In the genomic region with DNA sequence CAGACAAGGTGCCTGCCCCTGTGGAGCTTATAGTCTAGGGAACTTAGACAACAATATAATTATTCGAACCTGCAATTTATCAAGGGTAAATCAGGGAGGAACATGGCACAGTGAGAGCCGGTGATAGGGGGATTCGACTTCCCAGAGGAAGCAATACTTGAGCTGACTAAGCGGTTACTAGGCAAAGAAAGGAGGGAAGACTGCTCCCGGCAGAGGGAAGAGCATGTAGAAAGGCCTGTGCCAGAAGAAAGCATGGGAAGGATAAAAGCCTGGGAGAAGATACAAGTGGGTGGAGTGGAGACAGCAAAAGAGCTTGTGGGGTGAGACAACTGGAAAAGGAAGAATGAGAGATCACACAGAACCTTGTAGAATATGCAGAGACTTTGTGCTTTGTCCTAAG, we compare ENCODE assay signal across 19 cellular contexts.
DNase-seq lines count a peak whose midpoint lies in the region; ATAC-seq and TF ChIP-seq lines count a peak whose summit lies in the region.
"Had no signal": no experiment of that assay in that cellular context is flagged by ENCODE, and none has a peak within 500 bp of the region (broad histone marks: within the 10 kb centered on the region; RNA-seq: fewer than 3 reads in every experiment).

No MANE protein-coding gene starts in this region.

- H3K9me2 ChIP-seq in SK-N-SH: no peaks in the 10 kb centered on the region

- ATAC-seq in SK-N-SH treated with all-trans-retinoic acid at 6 μM for 48 hours: no peak
- no peak for ATAC-seq in GM19023 (IDR thresholded peaks at IDR 0.05; ENCODE audit: unreplicated experiment)
- ATAC-seq in HG03135 (IDR thresholded peaks at IDR 0.05; ENCODE audit: unreplicated experiment): no peak
- no peak for ATAC-seq in HG03378 (IDR thresholded peaks at IDR 0.05; ENCODE audit: unreplicated experiment)

- no peak for TF ChIP-seq RAD21 in SK-N-SH (IDR thresholded peaks at IDR 0.05; ENCODE audit: low read length)

- H3K36me3 ChIP-seq in SK-N-SH (replicated peaks in 1 of 2; ENCODE audit: control insufficient read depth in 1 of 2, insufficient read depth in 2 of 2, low read length in 1 of 2) (peaks cover 9 to 13% of the 10 kb centered on the region in 2 experiments), adipocyte (ENCODE audit: control insufficient read depth, insufficient read depth, low read length, severe bottlenecking) (no peaks in the 10 kb centered on the region), smooth muscle cell (ENCODE audit: low read depth) (no peaks in the 10 kb centered on the region)
- H3K36me3 ChIP-seq: BE2C had no signal

- H3K4me2 ChIP-seq in SK-N-SH: no peak overlapping the region
- H3K4me2 ChIP-seq in smooth muscle cell: no peak overlapping the region

- WGBS in SK-N-SH (ENCODE audit: low lambda C conversion rate): 94% methylated on average over 5 of the region's 5 CpGs
- 69% methylated on average over 5 of the region's 5 CpGs for WGBS in smooth muscle cell (ENCODE audit: low lambda C conversion rate)

- no peak overlapping the region for H2AFZ ChIP-seq in SK-N-SH (ENCODE audit: low read depth)
- H2AFZ ChIP-seq in smooth muscle cell (ENCODE audit: low read depth): peak overlapping the region; percentile 47

- H3K79me2 ChIP-seq in SK-N-SH (ENCODE audit: insufficient read depth) (no peaks in the 10 kb centered on the region), smooth muscle cell (ENCODE audit: low read depth) (no peaks in the 10 kb centered on the region)

- TF ChIP-seq EP300 in SK-N-SH (IDR thresholded peaks at IDR 0.05; ENCODE audit: borderline replicate concordance in 1 of 2, low read depth in 1 of 2, low read length in 1 of 2): no peak

- H4K20me1 ChIP-seq in SK-N-SH (ENCODE audit: insufficient read depth): no peaks in the 10 kb centered on the region
- H4K20me1 ChIP-seq in smooth muscle cell (ENCODE audit: low read depth): no peaks in the 10 kb centered on the region

- H3K4me1 ChIP-seq in SK-N-SH (ENCODE audit: control insufficient read depth in 1 of 2, insufficient read depth in 2 of 2, low read depth in 1 of 2, low read length in 1 of 2) (peaks cover 7 to 23% of the 10 kb centered on the region in 2 experiments; a peak in 2 of 4 replicates), adipocyte (ENCODE audit: control insufficient read depth, insufficient read depth, low read length) (peaks cover 27% of the 10 kb centered on the region), smooth muscle cell (ENCODE audit: low read depth) (peaks cover 21% of the 10 kb centered on the region)
- H3K4me1 ChIP-seq: Caco-2 had no signal

- CTCF ChIA-PET in SK-N-SH (lab: Yijun Ruan, JAX): interaction anchor here (1.5 kb wide), 1 partner anchor 18 kb away, joined by 4 read pairs; no protein-coding TSS in a partner anchor

- H3K9me3 ChIP-seq in SK-N-SH (no peaks in the 10 kb centered on the region), adipocyte (ENCODE audit: control insufficient read depth, low read length) (no peaks in the 10 kb centered on the region), smooth muscle cell (replicated peaks; ENCODE audit: low read depth) (no peaks in the 10 kb centered on the region)
- H3K9me3 ChIP-seq: BE2C, Caco-2 had no signal

- H3K27ac ChIP-seq in SK-N-SH (ENCODE audit: low read depth in 2 of 2, low read length in 1 of 2) (peak overlapping the region in 1 of 2 experiments; percentile 91; a peak in 2 of 4 replicates), smooth muscle cell (ENCODE audit: low read depth) (no peak overlapping the region)

- H3K27me3 ChIP-seq in SK-N-SH (ENCODE audit: insufficient read depth): no peaks in the 10 kb centered on the region
- no peaks in the 10 kb centered on the region for H3K27me3 ChIP-seq in adipocyte (replicated peaks; ENCODE audit: control insufficient read depth, insufficient read depth, low read length)
- no peaks in the 10 kb centered on the region for H3K27me3 ChIP-seq in smooth muscle cell (ENCODE audit: low read depth)
- H3K27me3 ChIP-seq: BE2C had no signal

- POLR2A ChIA-PET in SK-N-SH (lab: Yijun Ruan, JAX): no interaction called here

- TF ChIP-seq CTCF in SK-N-SH (IDR thresholded peaks at IDR 0.05): no peak
- TF ChIP-seq CTCF in smooth muscle cell (IDR thresholded peaks at IDR 0.05; ENCODE audit: borderline replicate concordance, insufficient read depth, poor library complexity, severe bottlenecking): no peak

- DNase-seq in SK-N-SH (no peak), adipocyte (ENCODE audit: low read depth) (no peak), fibroblast of peridontal ligament (ENCODE audit: extremely low read depth) (peak; percentile 34), smooth muscle cell (lab: John Stamatoyannopoulos, UW; ENCODE audit: unreplicated experiment) (no peak)
- DNase-seq: 8988T; Caco-2; CD4-positive, alpha-beta T cell; DMS53; GOT3; NCI-H1048; NCI-H1436; NCI-H2029; NCI-H446 treated with DMSO at 0.1 percent for 48 hours; NK-92 treated with Interleukin-12 subunit alpha and Interleukin-12 subunit beta, amount 100 ng/mL, for 24 hours had no signal

- no peak overlapping the region for H3K4me3 ChIP-seq in SK-N-SH (ENCODE audit: low read depth in 2 of 2, low read length in 1 of 2)
- peak overlapping the region; percentile 25 for H3K4me3 ChIP-seq in adipocyte (ENCODE audit: low read length)
- no peak overlapping the region for H3K4me3 ChIP-seq in smooth muscle cell

- no peak overlapping the region for H3K9ac ChIP-seq in SK-N-SH
- H3K9ac ChIP-seq in adipocyte (ENCODE audit: low read length): peak overlapping the region; percentile 53
- H3K9ac ChIP-seq in smooth muscle cell (ENCODE audit: low read depth): no peak overlapping the region

- H3F3A ChIP-seq in SK-N-SH (replicated peaks; ENCODE audit: insufficient read depth) (no peaks in the 10 kb centered on the region), smooth muscle cell (ENCODE audit: low read depth) (peaks cover 12% of the 10 kb centered on the region)

TF ChIP-seq in SK-N-SH, 30 proteins besides CTCF, POLR2A, EP300 and RAD21:
- peak; percentile 88 for TF ChIP-seq RFX5 (IDR thresholded peaks at IDR 0.05; ENCODE audit: low read length)
- no peak for TF ChIP-seq TAF1 (IDR thresholded peaks at IDR 0.05; ENCODE audit: borderline replicate concordance, low read depth, low read length)
- no peak for TF ChIP-seq RCOR1 (IDR thresholded peaks at IDR 0.05; ENCODE audit: low read length)
- no peak for TF ChIP-seq SIN3A (IDR thresholded peaks at IDR 0.05; ENCODE audit: borderline replicate concordance, low read depth, low read length)

TF ChIP-seq in SK-N-SH treated with all-trans-retinoic acid at 6 μM for 48 hours, 23 proteins besides CTCF, POLR2A, EP300 and RAD21:
- no peak for TF ChIP-seq ARNTL (CRISPR knock-in tag; IDR thresholded peaks at IDR 0.05; ENCODE audit: borderline replicate concordance, low read depth)
- TF ChIP-seq ZNF565 (CRISPR knock-in tag; conservative IDR thresholded peaks at IDR 0.05; ENCODE audit: low read depth): no peak
- TF ChIP-seq, protein P1, sequence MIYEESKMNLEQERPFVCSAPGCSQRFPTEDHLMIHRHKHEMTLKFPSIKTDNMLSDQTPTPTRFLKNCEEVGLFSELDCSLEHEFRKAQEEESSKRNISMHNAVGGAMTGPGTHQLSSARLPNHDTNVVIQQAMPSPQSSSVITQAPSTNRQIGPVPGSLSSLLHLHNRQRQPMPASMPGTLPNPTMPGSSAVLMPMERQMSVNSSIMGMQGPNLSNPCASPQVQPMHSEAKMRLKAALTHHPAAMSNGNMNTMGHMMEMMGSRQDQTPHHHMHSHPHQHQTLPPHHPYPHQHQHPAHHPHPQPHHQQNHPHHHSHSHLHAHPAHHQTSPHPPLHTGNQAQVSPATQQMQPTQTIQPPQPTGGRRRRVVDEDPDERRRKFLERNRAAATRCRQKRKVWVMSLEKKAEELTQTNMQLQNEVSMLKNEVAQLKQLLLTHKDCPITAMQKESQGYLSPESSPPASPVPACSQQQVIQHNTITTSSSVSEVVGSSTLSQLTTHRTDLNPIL (CRISPR knock-in tag; IDR thresholded peaks at IDR 0.05; ENCODE audit: low read depth): no peak
- no peak for TF ChIP-seq GLIS3 (CRISPR knock-in tag; IDR thresholded peaks at IDR 0.05)
TF ChIP-seq in SK-N-SH treated with all-trans-retinoic acid at 6 μM for 48 hours: peak in this region for 0.
